8 cellular contexts compared by ENCODE assay signal in genomic region chr19:45478454-45479238, GRCh38. TPM values are rescaled to one million over a fixed set of nuclear protein-coding genes. Genes with fewer than 3 reads are reported as not detected.
DNase-seq lines count a peak whose midpoint lies in the region; ATAC-seq, FAIRE-seq and TF ChIP-seq lines count a peak whose summit lies in the region.

No MANE protein-coding gene starts in this region.

- in situ Hi-C loops in Caki2 (cut with HindIII; ENCODE audit: low pct_unique_long_range_greater_than_20kb, low sequenced_read_pairs), result no loop called here

- BruUV-seq in endothelial cell of umbilical vein (replicated peaks; lab: Mats Ljungman, UMichigan), result TSS peak; percentile 99

- intact Hi-C loops in endothelial cell of umbilical vein (cut with micrococcal nuclease), result loop anchor here (1.0 kb wide), 5 partner anchors 9 to 73 kb away; partner anchors contain the start of gene PPP1R13L
- intact Hi-C loops in mucosa of descending colon (cut with DNase I, micrococcal nuclease), result loop anchor here (2.0 kb wide), 1 partner anchor 40 kb away; no protein-coding TSS in a partner anchor

- H4K20me1 ChIP-seq in endothelial cell of umbilical vein (replicated peaks; ENCODE audit: control insufficient read depth, extremely low read depth, insufficient read depth, low read length), result no peaks in the 10 kb centered on the region

- H3K9ac ChIP-seq in endothelial cell of umbilical vein (replicated peaks; ENCODE audit: extremely low read depth, insufficient read depth, low read length), result peak overlapping the region; percentile 95

- peak overlapping the region; percentile 49 for H2AFZ ChIP-seq in endothelial cell of umbilical vein (ENCODE audit: low read depth, low read length)

- H3K36me3 ChIP-seq in endothelial cell of umbilical vein (ENCODE audit: control insufficient read depth in 2 of 2, extremely low read depth in 1 of 2, insufficient read depth in 2 of 2, low read length in 2 of 2), result no peaks in the 10 kb centered on the region
- no peaks in the 10 kb centered on the region for H3K36me3 ChIP-seq in mucosa of descending colon (ENCODE audit: low read depth)

- POLR2A ChIA-PET in endothelial cell of umbilical vein (lab: Charles Lee), result interaction anchor here (0.5 to 2.1 kb wide), 5 partner anchors 9 to 39 kb away, joined by 3 to 17 read pairs (median 4); partner anchors contain the start of genes FOSB and VASP

- dilution Hi-C loops in endothelial cell of umbilical vein (cut with MboI; ENCODE audit: extremely low pct_ligation_motif_present, low sequenced_read_pairs), result no loop called here

- peaks cover 3% of the 10 kb centered on the region for H3K4me1 ChIP-seq in endothelial cell of umbilical vein (ENCODE audit: control insufficient read depth, extremely low read depth, insufficient read depth, low read length)
- H3K4me1 ChIP-seq in mucosa of descending colon (ENCODE audit: low read depth), result no peaks in the 10 kb centered on the region

- H3K79me2 ChIP-seq in endothelial cell of umbilical vein (ENCODE audit: control insufficient read depth, insufficient read depth, low read length), result no peaks in the 10 kb centered on the region

- H3K9me3 ChIP-seq in endothelial cell of umbilical vein (replicated peaks; ENCODE audit: control insufficient read depth, insufficient read depth, low read length) (no peaks in the 10 kb centered on the region), mucosa of descending colon (no peaks in the 10 kb centered on the region)

- CTCF ChIA-PET in endothelial cell of umbilical vein (lab: Charles Lee), result interaction anchor here (0.6 to 9.3 kb wide), 39 partner anchors 11 to 278 kb away, joined by 3 to 891 read pairs (median 8); partner anchors contain the start of genes ERCC1, ERCC2, FOSB and PPP1R13L

- no peak for TF ChIP-seq POLR2A in endothelial cell of umbilical vein (IDR thresholded peaks at IDR 0.05; ENCODE audit: low read depth, low read length)

- peak; percentile 93 for ATAC-seq in mucosa of descending colon

- H3K4me2 ChIP-seq in endothelial cell of umbilical vein (ENCODE audit: insufficient read depth, low read length), result peak overlapping the region; percentile 87

- TF ChIP-seq CTCF in GM20000 (IDR thresholded peaks at IDR 0.05; ENCODE audit: extremely low read depth, missing control alignments), result peak; percentile 84
- TF ChIP-seq CTCF in endothelial cell of umbilical vein (IDR thresholded peaks at IDR 0.05; ENCODE audit: extremely low read depth in 1 of 2, insufficient read depth in 1 of 2, low read depth in 1 of 2, low read length in 2 of 2), result peak; percentile 91 to 95
- TF ChIP-seq CTCF in mucosa of descending colon (IDR thresholded peaks at IDR 0.05), result peak; percentile 95

- DNase-seq in Caki2 (ENCODE audit: low read depth) (peak; percentile 95), GM20000 (ENCODE audit: low spot score) (peak; percentile 77), HTR-8/SVneo (ENCODE audit: insufficient read length, low spot score) (peak; percentile 71), NOMO-1 treated with dmso at 0.1 percent for 144 hours (lab: John Stamatoyannopoulos, UW; ENCODE audit: unreplicated experiment) (peak; percentile 87), endothelial cell of umbilical vein (ENCODE audit: low read depth, low spot score) (peak; percentile 92), mucosa of descending colon (peak; percentile 86 to 89 (median 89))
- peak; percentile 90 for DNase-seq in activated CD8-positive, alpha-beta memory T cell treated with anti-CD3 and anti-CD28 coated beads, Interleukin-2, amount 50 U/mL, for 4 hours
- DNase-seq in stimulated activated CD8-positive, alpha-beta memory T cell treated with anti-CD3 and anti-CD28 coated beads, Interleukin-4, amount 100 ng/mL, for 1 hour (ENCODE audit: low read depth in 2 of 2, low spot score in 1 of 2), result peak; percentile 69 to 82

- peak overlapping the region; percentile 96 for H3K27ac ChIP-seq in endothelial cell of umbilical vein (ENCODE audit: insufficient read depth, low read depth, low read length)

- H3K27me3 ChIP-seq in endothelial cell of umbilical vein (ENCODE audit: control insufficient read depth in 2 of 2, insufficient read depth in 2 of 2, low read length in 2 of 2), result no peaks in the 10 kb centered on the region

- H3K9me1 ChIP-seq in endothelial cell of umbilical vein (replicated peaks; ENCODE audit: control insufficient read depth, extremely low read depth, insufficient read depth, low read length), result no peaks in the 10 kb centered on the region

- H3K4me3 ChIP-seq in endothelial cell of umbilical vein (replicated peaks in 1 of 3; ENCODE audit: insufficient read depth in 1 of 3, low read depth in 1 of 3, low read length in 3 of 3), result peak overlapping the region; percentile 13 to 71 (median 46)
- H3K4me3 ChIP-seq in mucosa of descending colon, result no peak overlapping the region

- no peak for FAIRE-seq in HTR-8/SVneo (lab: Jason Lieb, UNC)
- peak; percentile 93 for FAIRE-seq in endothelial cell of umbilical vein (lab: Jason Lieb, UNC)

TF ChIP-seq in endothelial cell of umbilical vein, 7 proteins besides CTCF, POLR2A, EP300 and RAD21 (continues in another document):
- peak; percentile 42 for TF ChIP-seq POLR2AphosphoS5 (IDR thresholded peaks at IDR 0.05; ENCODE audit: insufficient read depth, low read depth, low read length)
- TF ChIP-seq GATA2 (IDR thresholded peaks at IDR 0.05; ENCODE audit: insufficient read depth, insufficient read length, low read depth, low read length), result peak; percentile 17
- no peak for TF ChIP-seq MYC (IDR thresholded peaks at IDR 0.05; ENCODE audit: low read depth, low read length)

RNA-seq across cellular contexts. Expression of gene FOSB, which starts 10.8 kb away (rescaled TPM):
- total RNA-seq in Caki2 (2014; rRNA removed; shearing (Covaris generic); ENCODE audit: low replicate concordance), result 2.5 and 3.2 TPM in 2 replicates
- total RNA-seq in endothelial cell of umbilical vein, result 2.0 and 23.0 TPM in 2 replicates
- 9.8 and 10.7 TPM in 2 replicates for polyA plus RNA-seq in endothelial cell of umbilical vein
- polyA plus RNA-seq in endothelial cell of umbilical vein (2011; cell fraction: cytosol; rRNA removed), result 4.8 and 16.0 TPM in 2 replicates
- polyA plus RNA-seq in endothelial cell of umbilical vein (2011; cell fraction: nucleus; rRNA removed), result 128 and 173 TPM in 2 replicates
- 6.2 and 6.4 TPM in 2 replicates for polyA plus RNA-seq in endothelial cell of umbilical vein (2012)
- 21.5 and 27.3 TPM in 2 replicates for polyA minus RNA-seq in endothelial cell of umbilical vein
- polyA minus RNA-seq in endothelial cell of umbilical vein (2011; cell fraction: cytosol; rRNA and poly(A)+ RNA removed), result 7.1 TPM
- polyA minus RNA-seq in endothelial cell of umbilical vein (2011; cell fraction: nucleus; rRNA and poly(A)+ RNA removed), result 89.3 and 169 TPM in 2 replicates
- 10 to 100 TPM in 1 of 3 donors, 1 to 10 TPM in 1, under 1 TPM in 1; 0.58 to 10.3 (median 1.6) TPM for total RNA-seq in mucosa of descending colon

RNA-seq across cellular contexts. Expression of gene RTN2, which starts 18.2 kb away (rescaled TPM):
- 15.1 and 18.0 TPM in 2 replicates for total RNA-seq in Caki2 (2014; rRNA removed; shearing (Covaris generic); ENCODE audit: low replicate concordance)
- total RNA-seq in endothelial cell of umbilical vein (12.0 and 12.9 TPM in 2 replicates), mucosa of descending colon (10 to 100 TPM in 1 of 3 donors, 1 to 10 TPM in 2; 3.1 to 18.2 (median 6.2) TPM)
- polyA plus RNA-seq in endothelial cell of umbilical vein, result 21.0 and 22.5 TPM in 2 replicates
- 10.5 and 13.6 TPM in 2 replicates for polyA plus RNA-seq in endothelial cell of umbilical vein (2011; cell fraction: cytosol; rRNA removed)
- polyA plus RNA-seq in endothelial cell of umbilical vein (2011; cell fraction: nucleus; rRNA removed), result 6.2 and 6.8 TPM in 2 replicates
- 13.1 and 21.4 TPM in 2 replicates for polyA plus RNA-seq in endothelial cell of umbilical vein (2012)
- polyA minus RNA-seq in endothelial cell of umbilical vein, result 6.5 and 11.9 TPM in 2 replicates
- 3.3 TPM for polyA minus RNA-seq in endothelial cell of umbilical vein (2011; cell fraction: cytosol; rRNA and poly(A)+ RNA removed)
- 1.8 and 7.0 TPM in 2 replicates for polyA minus RNA-seq in endothelial cell of umbilical vein (2011; cell fraction: nucleus; rRNA and poly(A)+ RNA removed)

RNA-seq across cellular contexts. Expression of gene PPM1N, which starts 19.6 kb away (rescaled TPM):
- 35.2 and 37.5 TPM in 2 replicates for total RNA-seq in Caki2 (2014; rRNA removed; shearing (Covaris generic); ENCODE audit: low replicate concordance)
- 0.40 and 0.81 TPM in 2 replicates for total RNA-seq in endothelial cell of umbilical vein
- 0.48 and 0.59 TPM in 2 replicates for polyA plus RNA-seq in endothelial cell of umbilical vein
- polyA plus RNA-seq in endothelial cell of umbilical vein (2011; cell fraction: cytosol; rRNA removed), result 0.44 and 0.71 TPM in 2 replicates
- polyA plus RNA-seq in endothelial cell of umbilical vein (2011; cell fraction: nucleus; rRNA removed), result 0.43 and 0.50 TPM in 2 replicates
- 2.4 and 2.7 TPM in 2 replicates for polyA plus RNA-seq in endothelial cell of umbilical vein (2012)
- 0.93 TPM in 1 of 2 replicates, not detected in the other for polyA minus RNA-seq in endothelial cell of umbilical vein
- not detected for polyA minus RNA-seq in endothelial cell of umbilical vein (2011; cell fraction: cytosol; rRNA and poly(A)+ RNA removed)
- not detected in 2 replicates for polyA minus RNA-seq in endothelial cell of umbilical vein (2011; cell fraction: nucleus; rRNA and poly(A)+ RNA removed)
- total RNA-seq in mucosa of descending colon, result 1 to 10 TPM in 1 of 3 donors, under 1 TPM in 2; 0.43 to 1.3 (median 0.87) TPM

RNA-seq across cellular contexts. Expression of gene VASP, which starts 28.6 kb away (rescaled TPM):
- total RNA-seq in Caki2 (2014; rRNA removed; shearing (Covaris generic); ENCODE audit: low replicate concordance), result 98.9 and 123 TPM in 2 replicates
- total RNA-seq in endothelial cell of umbilical vein, result 154 and 186 TPM in 2 replicates
- 94.3 and 126 TPM in 2 replicates for polyA plus RNA-seq in endothelial cell of umbilical vein
- polyA plus RNA-seq in endothelial cell of umbilical vein (2011; cell fraction: cytosol; rRNA removed), result 64.2 and 67.9 TPM in 2 replicates
- polyA plus RNA-seq in endothelial cell of umbilical vein (2011; cell fraction: nucleus; rRNA removed), result 57.6 and 70.4 TPM in 2 replicates
- polyA plus RNA-seq in endothelial cell of umbilical vein (2012), result 74.7 and 84.2 TPM in 2 replicates
- 65.0 and 69.3 TPM in 2 replicates for polyA minus RNA-seq in endothelial cell of umbilical vein
- 43.9 TPM for polyA minus RNA-seq in endothelial cell of umbilical vein (2011; cell fraction: cytosol; rRNA and poly(A)+ RNA removed)
- 22.8 and 42.8 TPM in 2 replicates for polyA minus RNA-seq in endothelial cell of umbilical vein (2011; cell fraction: nucleus; rRNA and poly(A)+ RNA removed)
- 100 to 1,000 TPM; 190 to 252 (median 235) TPM for total RNA-seq in mucosa of descending colon

RNA-seq across cellular contexts. Expression of gene ERCC1, which starts 54.9 kb away (rescaled TPM):
- total RNA-seq in Caki2 (2014; rRNA removed; shearing (Covaris generic); ENCODE audit: low replicate concordance), result 120 and 165 TPM in 2 replicates
- total RNA-seq in endothelial cell of umbilical vein (81.8 and 82.6 TPM in 2 replicates), mucosa of descending colon (10 to 100 TPM; 37.7 to 51.2 (median 46.6) TPM)
- polyA plus RNA-seq in endothelial cell of umbilical vein, result 126 and 146 TPM in 2 replicates
- 93.4 and 111 TPM in 2 replicates for polyA plus RNA-seq in endothelial cell of umbilical vein (2011; cell fraction: cytosol; rRNA removed)
- polyA plus RNA-seq in endothelial cell of umbilical vein (2011; cell fraction: nucleus; rRNA removed), result 103 and 106 TPM in 2 replicates
- polyA plus RNA-seq in endothelial cell of umbilical vein (2012), result 88.7 and 94.4 TPM in 2 replicates
- polyA minus RNA-seq in endothelial cell of umbilical vein, result 59.3 and 63.8 TPM in 2 replicates
- polyA minus RNA-seq in endothelial cell of umbilical vein (2011; cell fraction: cytosol; rRNA and poly(A)+ RNA removed), result 38.5 TPM
- polyA minus RNA-seq in endothelial cell of umbilical vein (2011; cell fraction: nucleus; rRNA and poly(A)+ RNA removed), result 27.0 and 27.3 TPM in 2 replicates

Comparison
In these comparisons a context has a peak if more than half of its experiments do, and no peak if none do; other contexts are left out.
1. RNA of gene PPM1N, which starts 19.6 kb away (total RNA-seq): 35.2 to 37.5 TPM in Caki2; 0.43 to 1.3 TPM in mucosa of descending colon and 0.40 to 0.81 TPM in endothelial cell of umbilical vein; every median in the first group is over 10 times any median in the second.
2. Peak in every context shown above with its lines, with median percentiles within 50 percentile points of each other: DNase-seq and CTCF ChIP-seq.